ENCODE assay signal across 8 cellular contexts in the genomic region with DNA sequence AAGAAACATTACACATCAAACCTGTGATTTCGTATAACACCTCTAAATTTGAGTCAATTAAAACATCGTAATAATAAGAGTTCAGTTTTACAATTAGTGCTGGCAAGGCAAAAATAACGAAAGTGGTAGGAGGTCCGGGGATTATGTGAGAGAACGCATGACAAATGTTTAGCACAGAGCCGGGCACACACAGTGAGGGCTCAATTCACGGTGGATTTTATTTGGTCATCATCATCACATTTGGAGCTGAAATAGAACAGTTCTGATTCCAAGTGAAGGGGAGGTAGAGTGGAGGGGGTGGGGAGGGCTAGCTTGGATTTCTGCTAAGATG. TPM values are rescaled to one million over a fixed set of nuclear protein-coding genes. Genes with fewer than 3 reads are reported as not detected.
DNase-seq lines count a peak whose midpoint lies in the region; ATAC-seq and TF ChIP-seq lines count a peak whose summit lies in the region.

No MANE protein-coding gene starts in this region.

- no peak overlapping the region for H3K27ac Mint-ChIP-seq in activated naive CD4-positive, alpha-beta T cell treated with anti-CD3 and anti-CD28 coated beads, Interleukin-2, amount 50 U/mL, for 24 hours
- peak overlapping the region in 1 of 2 donors; percentile 75 for H3K27ac Mint-ChIP-seq in activated naive CD4-positive, alpha-beta T cell treated with anti-CD3 and anti-CD28 coated beads, Interleukin-2, amount 50 U/mL, for 72 hours

- no peaks in the 10 kb centered on the region for H3K27me3 ChIP-seq in lower lobe of right lung (ENCODE audit: low read depth)
- H3K27me3 ChIP-seq in upper lobe of left lung: no peaks in the 10 kb centered on the region

- no peak for TF ChIP-seq POLR2A in upper lobe of left lung (IDR thresholded peaks at IDR 0.05)

- no peaks in the 10 kb centered on the region for H3K36me3 Mint-ChIP-seq in activated naive CD4-positive, alpha-beta T cell treated with anti-CD3 and anti-CD28 coated beads, Interleukin-2, amount 50 U/mL, for 24 hours
- no peaks in the 10 kb centered on the region for H3K36me3 Mint-ChIP-seq in activated naive CD4-positive, alpha-beta T cell treated with anti-CD3 and anti-CD28 coated beads, Interleukin-2, amount 50 U/mL, for 72 hours

- H3K4me3 Mint-ChIP-seq in activated naive CD4-positive, alpha-beta T cell treated with anti-CD3 and anti-CD28 coated beads, Interleukin-2, amount 50 U/mL, for 24 hours: peak overlapping the region; percentile 91

- no peaks in the 10 kb centered on the region for H3K36me3 ChIP-seq in lower lobe of right lung
- no peaks in the 10 kb centered on the region for H3K36me3 ChIP-seq in upper lobe of left lung

- H3K9me3 ChIP-seq in lower lobe of right lung (no peaks in the 10 kb centered on the region), upper lobe of left lung (no peaks in the 10 kb centered on the region)

- no peaks in the 10 kb centered on the region for H3K9me3 Mint-ChIP-seq in activated naive CD4-positive, alpha-beta T cell treated with anti-CD3 and anti-CD28 coated beads, Interleukin-2, amount 50 U/mL, for 24 hours
- no peaks in the 10 kb centered on the region for H3K9me3 Mint-ChIP-seq in activated naive CD4-positive, alpha-beta T cell treated with anti-CD3 and anti-CD28 coated beads, Interleukin-2, amount 50 U/mL, for 72 hours

- no peak for TF ChIP-seq EP300 in upper lobe of left lung (IDR thresholded peaks at IDR 0.05)

- H3K27ac ChIP-seq in lower lobe of right lung (no peak overlapping the region), upper lobe of left lung (peak overlapping the region in 3 of 4 donors; percentile 61 to 82 (median 80))

- DNase-seq in activated naive CD4-positive, alpha-beta T cell treated with anti-CD3 and anti-CD28 coated beads, Interleukin-2, amount 50 U/mL, for 72 hours (ENCODE audit: low spot score in 2 of 2): no peak
- DNase-seq in astrocyte of the cerebellum (ENCODE audit: low read depth): no peak
- DNase-seq in lower lobe of right lung: no peak
- no peak for DNase-seq in upper lobe of left lung
- no peak for DNase-seq in NCI-H510A (lab: John Stamatoyannopoulos, UW)

- no peaks in the 10 kb centered on the region for H3K27me3 Mint-ChIP-seq in activated naive CD4-positive, alpha-beta T cell treated with anti-CD3 and anti-CD28 coated beads, Interleukin-2, amount 50 U/mL, for 24 hours

- peaks cover 11% of the 10 kb centered on the region for H3K4me1 Mint-ChIP-seq in activated naive CD4-positive, alpha-beta T cell treated with anti-CD3 and anti-CD28 coated beads, Interleukin-2, amount 50 U/mL, for 24 hours

- TF ChIP-seq CTCF in astrocyte of the cerebellum (IDR thresholded peaks at IDR 0.05; ENCODE audit: low read depth, low read length, missing control alignments): no peak
- TF ChIP-seq CTCF in lower lobe of right lung (IDR thresholded peaks at IDR 0.05): no peak
- TF ChIP-seq CTCF in upper lobe of left lung (IDR thresholded peaks at IDR 0.05): no peak

- H3K4me1 ChIP-seq in lower lobe of right lung (no peaks in the 10 kb centered on the region), upper lobe of left lung (peaks cover 4 to 15% (median 11%) of the 10 kb centered on the region in 4 donors)

- H3K4me3 ChIP-seq in astrocyte of the cerebellum (ENCODE audit: low read depth, low read length) (peak overlapping the region; percentile 69), lower lobe of right lung (peak overlapping the region; percentile 86), upper lobe of left lung (peak overlapping the region in 3 of 4 donors; percentile 71 to 87 (median 81))

- intact Hi-C loops in lower lobe of right lung (cut with DNase I): no loop called here

- ATAC-seq in activated naive CD4-positive, alpha-beta T cell treated with anti-CD3 and anti-CD28 coated beads, Interleukin-2, amount 50 U/mL, for 72 hours: no peak
- ATAC-seq in lower lobe of right lung (no peak), upper lobe of left lung (ENCODE audit: low FRiP score in 2 of 2) (no peak), HG02981 (IDR thresholded peaks at IDR 0.05; ENCODE audit: unreplicated experiment) (no peak), HG03565 (IDR thresholded peaks at IDR 0.05; ENCODE audit: unreplicated experiment) (no peak)

- WGBS in upper lobe of left lung, 2 donors: 72 to 73% methylated on average over 7 of the region's 7 CpGs

- in situ Hi-C loops in astrocyte of the cerebellum (cut with HindIII; ENCODE audit: low sequenced_read_pairs): no loop called here

RNA-seq across cellular contexts. Expression of gene H3-3A, which starts 20.0 kb away (rescaled TPM):
- 100 to 1,000 TPM; 292 to 444 TPM for total RNA-seq in activated naive CD4-positive, alpha-beta T cell treated with anti-CD3 and anti-CD28 coated beads, Interleukin-2, amount 50 U/mL, for 72 hours
- total RNA-seq in lower lobe of right lung (504 TPM), upper lobe of left lung (100 to 1,000 TPM; 148 to 453 (median 419) TPM)
